ENCODE assay signal across 8 cellular contexts in genomic region chr10:26780793-26781601, GRCh38.
DNase-seq lines count a peak whose midpoint lies in the region; ATAC-seq, FAIRE-seq and TF ChIP-seq lines count a peak whose summit lies in the region.

No MANE protein-coding gene starts in this region.

- DNase-seq in right lobe of liver (no peak), HepG2 (ENCODE audit: low spot score) (no peak), foreskin keratinocyte (peak; percentile 100), nucleus accumbens (lab: John Stamatoyannopoulos, UW) (no peak), neural progenitor cell (ENCODE audit: low spot score) (no peak)

- peaks cover 6% of the 10 kb centered on the region for H3K36me3 Mint-ChIP-seq in neural progenitor cell

- no peaks in the 10 kb centered on the region for H3K9me3 Mint-ChIP-seq in neural progenitor cell

- H3K27ac Mint-ChIP-seq in neural progenitor cell, result no peak overlapping the region

- H3K4me1 ChIP-seq in right lobe of liver (no peaks in the 10 kb centered on the region), HepG2 (ENCODE audit: insufficient read depth, low read length) (peaks cover 29% of the 10 kb centered on the region), foreskin keratinocyte (peaks cover 68% of the 10 kb centered on the region), subcutaneous abdominal adipose tissue (ENCODE audit: control insufficient read depth in 5 of 5, insufficient read depth in 5 of 5, low read length in 5 of 5) (peaks cover 7 to 18% (median 17%) of the 10 kb centered on the region in 5 donors), neural progenitor cell (peaks cover 14% of the 10 kb centered on the region)

- H3K27ac ChIP-seq in right lobe of liver (no peak overlapping the region), HepG2 (ENCODE audit: extremely low read length, insufficient read depth, low read length) (no peak overlapping the region), foreskin keratinocyte (peak overlapping the region; percentile 99), subcutaneous abdominal adipose tissue (ENCODE audit: low read depth, low read length) (peak overlapping the region; percentile 25), neural progenitor cell (no peak overlapping the region)

- H3K9ac ChIP-seq in HepG2 (ENCODE audit: insufficient read depth, low read depth, low read length), result no peak overlapping the region
- no peak overlapping the region for H3K9ac ChIP-seq in subcutaneous abdominal adipose tissue (ENCODE audit: low read length in 5 of 5)
- no peak overlapping the region for H3K9ac ChIP-seq in neural progenitor cell

- ATAC-seq in right lobe of liver (peak; percentile 26 to 64 (median 44)), HepG2 (no peak), HG02885 (IDR thresholded peaks at IDR 0.05; ENCODE audit: poor library complexity, unreplicated experiment) (peak; percentile 74), SK-N-SH treated with all-trans-retinoic acid at 6 μM for 48 hours (peak; percentile 80), foreskin keratinocyte (peak; percentile 88)

- H2AFZ ChIP-seq in HepG2 (ENCODE audit: low read length) (no peak overlapping the region), neural progenitor cell (replicated peaks) (no peak overlapping the region)

- peaks cover 10% of the 10 kb centered on the region for H3F3A ChIP-seq in neural progenitor cell (ENCODE audit: low read depth)

- H3K27me3 ChIP-seq in right lobe of liver (no peaks in the 10 kb centered on the region), HepG2 (ENCODE audit: control insufficient read depth in 1 of 2, insufficient read depth in 2 of 2, low read length in 2 of 2) (no peaks in the 10 kb centered on the region), foreskin keratinocyte (no peaks in the 10 kb centered on the region), subcutaneous abdominal adipose tissue (ENCODE audit: control insufficient read depth in 5 of 5, insufficient read depth in 4 of 5, low read length in 5 of 5) (no peaks in the 10 kb centered on the region), neural progenitor cell (no peaks in the 10 kb centered on the region)

- H3K4me3 Mint-ChIP-seq in neural progenitor cell, result no peak overlapping the region

- POLR2A ChIA-PET in HepG2 (lab: Yijun Ruan, JAX), result no interaction called here

- no peak for TF ChIP-seq EP300 in HepG2 (IDR thresholded peaks at IDR 0.05; ENCODE audit: low read depth in 2 of 2, low read length in 2 of 2)
- no peak for TF ChIP-seq EP300 in HepG2 (CRISPR knock-in tag; IDR thresholded peaks at IDR 0.05; ENCODE audit: borderline replicate concordance)

- no peak for TF ChIP-seq RAD21 in HepG2 (CRISPR knock-in tag; IDR thresholded peaks at IDR 0.05)

- H4K20me1 ChIP-seq in HepG2 (ENCODE audit: insufficient read depth, low read length) (no peaks in the 10 kb centered on the region), neural progenitor cell (ENCODE audit: low read depth) (peaks cover 24% of the 10 kb centered on the region)

- TF ChIP-seq CTCF in right lobe of liver (IDR thresholded peaks at IDR 0.05) (no peak), HepG2 (CRISPR knock-in tag; IDR thresholded peaks at IDR 0.05) (no peak), foreskin keratinocyte (conservative IDR thresholded peaks at IDR 0.05) (peak; percentile 34), neural progenitor cell (IDR thresholded peaks at IDR 0.05) (no peak)

- CTCF ChIA-PET in HepG2 (lab: Yijun Ruan, JAX; ENCODE audit: low intra/inter-chr PET ratio, low total read pairs), result no interaction called here

- H3K4me3 ChIP-seq in right lobe of liver (no peak overlapping the region), HepG2 (replicated peaks in 1 of 3; ENCODE audit: insufficient read depth in 1 of 3, low read depth in 2 of 3, low read length in 3 of 3) (no peak overlapping the region), subcutaneous abdominal adipose tissue (ENCODE audit: low read depth in 1 of 5, low read length in 5 of 5) (no peak overlapping the region), neural progenitor cell (no peak overlapping the region)

- H3K9me3 ChIP-seq in right lobe of liver, result no peaks in the 10 kb centered on the region
- no peaks in the 10 kb centered on the region for H3K9me3 ChIP-seq in HepG2 (ENCODE audit: low read length)
- H3K9me3 ChIP-seq in subcutaneous abdominal adipose tissue (ENCODE audit: control insufficient read depth in 5 of 5, low read length in 5 of 5), result no peaks in the 10 kb centered on the region
- no peaks in the 10 kb centered on the region for H3K9me3 ChIP-seq in neural progenitor cell (ENCODE audit: low read depth)

- H3K4me2 ChIP-seq in HepG2 (ENCODE audit: low read depth, low read length), result no peak overlapping the region
- no peak overlapping the region for H3K4me2 ChIP-seq in neural progenitor cell

- no peaks in the 10 kb centered on the region for H3K36me3 ChIP-seq in right lobe of liver
- no peaks in the 10 kb centered on the region for H3K36me3 ChIP-seq in HepG2 (replicated peaks in 1 of 2; ENCODE audit: control insufficient read depth in 1 of 2, insufficient read depth in 2 of 2, low read length in 2 of 2)
- peaks cover 0 to 3% (median 0%) of the 10 kb centered on the region in 5 donors for H3K36me3 ChIP-seq in subcutaneous abdominal adipose tissue (ENCODE audit: control insufficient read depth in 5 of 5, insufficient read depth in 5 of 5, low read length in 5 of 5)
- no peaks in the 10 kb centered on the region for H3K36me3 ChIP-seq in neural progenitor cell

- H3K79me2 ChIP-seq in HepG2 (ENCODE audit: insufficient read depth, low read length), result peaks cover 11% of the 10 kb centered on the region
- H3K79me2 ChIP-seq in neural progenitor cell (ENCODE audit: low read depth), result peaks cover 74% of the 10 kb centered on the region

- in situ Hi-C loops in HepG2 (cut with HindIII; ENCODE audit: extremely low pct_ligation_motif_present, low pct_unique_long_range_greater_than_20kb), result no loop called here

- no peak for FAIRE-seq in HepG2 (lab: Jason Lieb, UNC)

- no TSS peak for BruUV-seq in HepG2 (replicated peaks; lab: Mats Ljungman, UMichigan)

- H3K4me1 Mint-ChIP-seq in neural progenitor cell, result peaks cover 3% of the 10 kb centered on the region

- no peaks in the 10 kb centered on the region for H3K27me3 Mint-ChIP-seq in neural progenitor cell (ENCODE audit: insufficient read depth, low read depth)

- 70% methylated on average over 2 of the region's 4 CpGs for WGBS in right lobe of liver (ENCODE audit: insufficient coverage, low coverage, low lambda C conversion rate, missing lambda C conversion rate)
- 78% methylated on average over 4 of the region's 4 CpGs for WGBS in HepG2 (ENCODE audit: low lambda C conversion rate)

- no peak for TF ChIP-seq POLR2A in right lobe of liver (IDR thresholded peaks at IDR 0.05)
- no peak for TF ChIP-seq POLR2A in HepG2 (IDR thresholded peaks at IDR 0.05; ENCODE audit: insufficient read depth in 1 of 2, low read depth in 2 of 2, low read length in 2 of 2)

- intact Hi-C loops in right lobe of liver (cut with DNase I), result no loop called here
- intact Hi-C loops in HepG2 (cut with micrococcal nuclease; ENCODE audit: unreplicated experiment), result no loop called here

TF ChIP-seq in HepG2, 621 proteins besides CTCF, POLR2A, EP300 and RAD21 (continues in another document):
- TF ChIP-seq BRCA1 (CRISPR knock-in tag; IDR thresholded peaks at IDR 0.05) (no peak), GABPA (IDR thresholded peaks at IDR 0.05; ENCODE audit: low read depth, low read length) (no peak), GABPA (CRISPR knock-in tag; IDR thresholded peaks at IDR 0.05; ENCODE audit: low read depth) (no peak), MBD4 (IDR thresholded peaks at IDR 0.05; ENCODE audit: borderline replicate concordance, low read length) (no peak)

TF ChIP-seq in SK-N-SH treated with all-trans-retinoic acid at 6 μM for 48 hours, 23 proteins besides CTCF, POLR2A, EP300 and RAD21:
- TF ChIP-seq ESRRG (CRISPR knock-in tag; IDR thresholded peaks at IDR 0.05) (no peak), ZC3H10 (CRISPR knock-in tag; IDR thresholded peaks at IDR 0.05) (no peak)

Comparison
In these comparisons a context has a peak if more than half of its experiments do, and no peak if none do; other contexts are left out.
1. DNase-seq: peak in foreskin keratinocyte (2 of 2); none in right lobe of liver (0 of 3), HepG2 (single experiment), nucleus accumbens (0 of 56) and neural progenitor cell (single experiment).
2. H3K27ac ChIP-seq: peak in foreskin keratinocyte (single experiment) and subcutaneous abdominal adipose tissue (single experiment); none in right lobe of liver (0 of 3), HepG2 (single experiment) and neural progenitor cell (single experiment).